10 cellular contexts compared by ENCODE assay signal in the genomic region with DNA sequence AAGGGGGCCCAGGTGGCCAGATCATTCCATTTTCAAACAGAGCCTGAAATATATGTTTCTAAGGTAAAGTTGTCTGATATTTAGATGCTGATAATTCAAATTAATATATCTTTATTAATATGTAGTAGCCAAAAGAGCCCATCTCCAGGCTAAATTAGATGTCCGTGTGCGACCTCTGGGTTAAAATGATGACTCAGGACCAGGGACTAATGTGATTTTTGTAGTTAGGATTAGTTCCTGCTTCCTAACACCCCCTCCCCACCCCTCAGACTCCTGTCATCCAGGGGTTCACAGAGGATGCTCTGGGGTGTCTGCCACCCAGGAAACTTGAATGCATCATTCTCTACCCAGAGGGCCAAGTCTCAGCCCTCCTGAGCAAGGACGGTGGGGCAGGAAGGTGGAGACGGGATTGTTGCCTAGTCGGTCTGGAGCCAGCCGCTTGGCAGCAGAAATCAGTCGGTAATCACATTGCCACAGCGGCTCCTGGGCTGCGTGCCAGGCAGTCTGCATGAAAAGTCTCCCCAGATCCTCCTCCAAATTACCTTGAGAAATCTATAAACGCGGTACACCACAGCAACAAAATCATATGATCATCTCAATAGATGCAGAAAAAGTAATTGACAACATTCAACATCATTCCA. TPM values are rescaled to one million over a fixed set of nuclear protein-coding genes. Genes with fewer than 3 reads are reported as not detected.
A peak's percentile ranks its signal among the peaks of the same experiment; 100 is the strongest.
DNase-seq lines count a peak whose midpoint lies in the region; ATAC-seq, FAIRE-seq and TF ChIP-seq lines count a peak whose summit lies in the region.
"Had no signal": no experiment of that assay in that cellular context is flagged by ENCODE, and none has a peak within 500 bp of the region (broad histone marks: within the 10 kb centered on the region; RNA-seq: fewer than 3 reads in every experiment).

No MANE protein-coding gene starts in this region.

- CTCF ChIA-PET in activated CD4-positive, alpha-beta memory T cell treated with anti-CD3 and anti-CD28 coated beads for 36 hours (lab: Charles Lee), result no interaction called here

- DNase-seq in AG08396 (ENCODE audit: low spot score), result peak; percentile 49
- peak; percentile 35 for DNase-seq in NCI-H1694 treated with DMSO at 0.1 percent for 48 hours (lab: John Stamatoyannopoulos, UW)
- peak in 35 of 56 donors; percentile 7 to 76 (median 34) for DNase-seq in amygdala (lab: John Stamatoyannopoulos, UW)
- no peak for DNase-seq in keratinocyte (ENCODE audit: low read depth, low spot score)
- DNase-seq in H7, result no peak
- no peak for DNase-seq in activated CD4-positive, alpha-beta memory T cell treated with anti-CD3 and anti-CD28 coated beads for 36 hours
- DNase-seq: naive thymus-derived CD4-positive, alpha-beta T cell had no signal

- no peak overlapping the region for H3K27ac Mint-ChIP-seq in activated CD4-positive, alpha-beta memory T cell treated with anti-CD3 and anti-CD28 coated beads for 36 hours

- no peak overlapping the region for H3K4me3 Mint-ChIP-seq in activated CD4-positive, alpha-beta memory T cell treated with anti-CD3 and anti-CD28 coated beads for 36 hours
- H3K4me3 Mint-ChIP-seq: naive thymus-derived CD4-positive, alpha-beta T cell had no signal

- H3K4me3 ChIP-seq in keratinocyte (ENCODE audit: control insufficient read depth in 2 of 3, extremely low read depth in 1 of 3, insufficient read depth in 2 of 3, low read depth in 1 of 3, low read length in 3 of 3) (no peak overlapping the region), H7 (ENCODE audit: insufficient read depth, low read depth, low read length) (no peak overlapping the region)

- ATAC-seq in HG03097 (IDR thresholded peaks at IDR 0.05; ENCODE audit: low FRiP score, unreplicated experiment), result no peak
- ATAC-seq in HG03439 (IDR thresholded peaks at IDR 0.05; ENCODE audit: unreplicated experiment), result no peak
- ATAC-seq: naive thymus-derived CD4-positive, alpha-beta T cell had no signal

- H4K20me1 ChIP-seq in keratinocyte (ENCODE audit: control insufficient read depth, extremely low read depth, insufficient read depth, low read length), result no peaks in the 10 kb centered on the region

- H2AFZ ChIP-seq in keratinocyte (ENCODE audit: control insufficient read depth, low read length), result peak overlapping the region; percentile 36

- POLR2A ChIA-PET in activated CD4-positive, alpha-beta memory T cell treated with anti-CD3 and anti-CD28 coated beads for 36 hours (lab: Charles Lee), result no interaction called here

- no peak overlapping the region for H3K4me2 ChIP-seq in keratinocyte (ENCODE audit: control insufficient read depth, extremely low read depth, insufficient read depth, low read depth, low read length)

- H3K27me3 Mint-ChIP-seq in activated CD4-positive, alpha-beta memory T cell treated with anti-CD3 and anti-CD28 coated beads for 36 hours, result peaks cover 2% of the 10 kb centered on the region

- intact Hi-C loops in activated CD4-positive, alpha-beta memory T cell treated with anti-CD3 and anti-CD28 coated beads for 36 hours (cut with micrococcal nuclease), result no loop called here

- no peak for TF ChIP-seq CTCF in keratinocyte (optimal IDR thresholded peaks at IDR 0.05 in 1 of 3, IDR thresholded peaks at IDR 0.05 in 1 of 3, conservative IDR thresholded peaks at IDR 0.05 in 1 of 3; ENCODE audit: extremely low read depth in 1 of 3, insufficient read depth in 2 of 3, low read length in 3 of 3)

- no peaks in the 10 kb centered on the region for H3K36me3 ChIP-seq in keratinocyte (ENCODE audit: control insufficient read depth in 2 of 2, extremely low read depth in 1 of 2, insufficient read depth in 2 of 2, low read length in 2 of 2)
- no peaks in the 10 kb centered on the region for H3K36me3 ChIP-seq in H7 (replicated peaks; ENCODE audit: control insufficient read depth, insufficient read depth, low read length)

- H3K4me1 Mint-ChIP-seq in activated CD4-positive, alpha-beta memory T cell treated with anti-CD3 and anti-CD28 coated beads for 36 hours (ENCODE audit: low read depth), result no peaks in the 10 kb centered on the region

- no peaks in the 10 kb centered on the region for H3K9me3 ChIP-seq in keratinocyte (ENCODE audit: control insufficient read depth, low read depth, low read length)

- H3K36me3 Mint-ChIP-seq in activated CD4-positive, alpha-beta memory T cell treated with anti-CD3 and anti-CD28 coated beads for 36 hours, result no peaks in the 10 kb centered on the region
- H3K36me3 Mint-ChIP-seq: naive thymus-derived CD4-positive, alpha-beta T cell had no signal

- no peak overlapping the region for H3K9ac ChIP-seq in keratinocyte (ENCODE audit: control insufficient read depth, extremely low read depth, insufficient read depth, low read length)

- H3K9me3 Mint-ChIP-seq in activated CD4-positive, alpha-beta memory T cell treated with anti-CD3 and anti-CD28 coated beads for 36 hours, result no peaks in the 10 kb centered on the region
- H3K9me3 Mint-ChIP-seq: naive thymus-derived CD4-positive, alpha-beta T cell had no signal

- no peak for FAIRE-seq in keratinocyte (lab: Jason Lieb, UNC)
- FAIRE-seq: GM18507 had no signal

- no peaks in the 10 kb centered on the region for H3K79me2 ChIP-seq in keratinocyte (ENCODE audit: control insufficient read depth, insufficient read depth, low read length)

- no peaks in the 10 kb centered on the region for H3K9me1 ChIP-seq in keratinocyte (ENCODE audit: control insufficient read depth, extremely low read depth, insufficient read depth, low read length)

- dilution Hi-C loops in keratinocyte (cut with MboI; ENCODE audit: extremely low pct_ligation_motif_present, low sequenced_read_pairs), result no loop called here

- H3K27me3 ChIP-seq in keratinocyte (ENCODE audit: control insufficient read depth, extremely low read depth, insufficient read depth, low read length) (no peaks in the 10 kb centered on the region), H7 (ENCODE audit: control insufficient read depth, insufficient read depth, low read length) (no peaks in the 10 kb centered on the region)

- no peak overlapping the region for H3K27ac ChIP-seq in keratinocyte (ENCODE audit: control insufficient read depth, insufficient read depth, low read length)

- peaks cover 23% of the 10 kb centered on the region for H3K4me1 ChIP-seq in keratinocyte (ENCODE audit: control insufficient read depth, extremely low read depth, insufficient read depth, low read length)

RNA-seq across cellular contexts. Expression of gene CNGB1, which starts 29.8 kb away (rescaled TPM):
- polyA plus RNA-seq in keratinocyte, result 0.07 to 0.22 TPM (median 0.08 TPM) in 3 replicates
- polyA plus RNA-seq in keratinocyte (2011; ENCODE audit: low read depth), result 0.40 TPM
- polyA plus RNA-seq in keratinocyte (2011; cell fraction: cytosol; rRNA removed), result 0.06 and 0.12 TPM in 2 replicates
- 0.27 and 0.28 TPM in 2 replicates for polyA plus RNA-seq in keratinocyte (2011; cell fraction: nucleus; rRNA removed)
- polyA plus RNA-seq in keratinocyte (2012; ENCODE audit: low replicate concordance), result 0.28 and 0.32 TPM in 2 replicates
- polyA minus RNA-seq in keratinocyte, result 0.20 to 0.35 TPM in 2 of 3 replicates, not detected in the other
- not detected for polyA minus RNA-seq in keratinocyte (2011; cell fraction: cytosol; rRNA and poly(A)+ RNA removed)
- polyA minus RNA-seq in keratinocyte (2011; cell fraction: nucleus; rRNA and poly(A)+ RNA removed), result 0.16 and 1.8 TPM in 2 replicates
- not detected in 2 replicates for total RNA-seq in H7 (2014; rRNA removed; shearing (Covaris generic))
- not detected for total RNA-seq in activated CD4-positive, alpha-beta memory T cell treated with anti-CD3 and anti-CD28 coated beads for 36 hours
- total RNA-seq: naive thymus-derived CD4-positive, alpha-beta T cell had no signal
- polyA plus RNA-seq: naive thymus-derived CD4-positive, alpha-beta T cell had no signal

RNA-seq across cellular contexts. Expression of gene ZNF319, which starts 59.3 kb away (rescaled TPM):
- polyA plus RNA-seq in keratinocyte, result 3.3 to 6.9 TPM (median 4.5 TPM) in 3 replicates
- polyA plus RNA-seq in keratinocyte (2011; ENCODE audit: low read depth), result 0.55 TPM
- 4.9 and 7.7 TPM in 2 replicates for polyA plus RNA-seq in keratinocyte (2011; cell fraction: cytosol; rRNA removed)
- polyA plus RNA-seq in keratinocyte (2011; cell fraction: nucleus; rRNA removed), result 9.8 and 13.4 TPM in 2 replicates
- 3.4 and 4.7 TPM in 2 replicates for polyA plus RNA-seq in keratinocyte (2012; ENCODE audit: low replicate concordance)
- polyA minus RNA-seq in keratinocyte, result 3.5 to 10.7 TPM (median 8.2 TPM) in 3 replicates
- polyA minus RNA-seq in keratinocyte (2011; cell fraction: cytosol; rRNA and poly(A)+ RNA removed), result 10.2 TPM
- polyA minus RNA-seq in keratinocyte (2011; cell fraction: nucleus; rRNA and poly(A)+ RNA removed), result 7.5 and 8.6 TPM in 2 replicates
- 3.1 and 3.4 TPM in 2 replicates for total RNA-seq in H7 (2014; rRNA removed; shearing (Covaris generic))
- total RNA-seq in activated CD4-positive, alpha-beta memory T cell treated with anti-CD3 and anti-CD28 coated beads for 36 hours, result 1 to 10 TPM; 6.5 to 8.1 TPM

Comparison
In these comparisons a context has a peak if more than half of its experiments do, and no peak if none do; other contexts are left out.
1. DNase-seq: peak in AG08396 (single experiment), NCI-H1694 treated with DMSO at 0.1 percent for 48 hours (single experiment) and amygdala (35 of 56); none in keratinocyte (single experiment), H7 (single experiment) and activated CD4-positive, alpha-beta memory T cell treated with anti-CD3 and anti-CD28 coated beads for 36 hours (single experiment).